Comparison of ENCODE assay signal across 1 cellular context in genomic region chr2:150060341-150060740, GRCh38.
TF ChIP-seq lines count a peak whose summit lies in the region.

No MANE protein-coding gene starts in this region.

TF ChIP-seq in GM23338, 12 proteins besides CTCF, POLR2A, EP300 and RAD21 (continued from another document):
- TF ChIP-seq ZNF462 (CRISPR knock-in tag; IDR thresholded peaks at IDR 0.05) (no peak), ZNF331 (CRISPR knock-in tag; IDR thresholded peaks at IDR 0.05; ENCODE audit: low read depth) (no peak), ZNF114 (CRISPR knock-in tag; IDR thresholded peaks at IDR 0.05) (no peak), JUNB (IDR thresholded peaks at IDR 0.05; ENCODE audit: unreplicated experiment) (no peak), REST (IDR thresholded peaks at IDR 0.05; ENCODE audit: unreplicated experiment) (no peak), CREB1 (CRISPR knock-in tag; IDR thresholded peaks at IDR 0.05; ENCODE audit: low read depth) (no peak), ETS1 (IDR thresholded peaks at IDR 0.05) (no peak)
